ENCODE assay signal across 28 cellular contexts in the genomic region with DNA sequence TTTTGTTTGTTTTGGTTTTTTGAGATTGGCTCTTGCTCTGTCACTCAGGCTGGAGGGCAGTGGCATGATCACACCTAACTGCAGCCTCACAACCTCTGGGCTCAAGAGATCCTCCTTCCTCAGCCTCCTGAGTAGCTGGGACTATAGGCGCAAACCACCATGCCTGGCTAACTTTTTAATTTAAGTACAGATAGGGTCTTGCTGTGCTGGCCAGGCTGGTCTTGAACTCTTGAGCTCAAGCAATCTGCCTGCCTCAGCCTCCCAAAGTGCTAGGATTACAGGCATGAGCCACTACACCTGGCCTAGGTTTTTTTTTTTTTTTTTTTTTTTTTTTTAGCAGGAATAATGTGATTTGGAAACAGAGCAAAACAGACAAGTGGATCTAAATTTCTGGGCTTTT. TPM values are rescaled to one million over a fixed set of nuclear protein-coding genes. Genes with fewer than 3 reads are reported as not detected.
DNase-seq lines count a peak whose midpoint lies in the region; ATAC-seq, FAIRE-seq and TF ChIP-seq lines count a peak whose summit lies in the region.
"Had no signal": no experiment of that assay in that cellular context is flagged by ENCODE, and none has a peak within 500 bp of the region (broad histone marks: within the 10 kb centered on the region; RNA-seq: fewer than 3 reads in every experiment).

No MANE protein-coding gene starts in this region.

- no peak for TF ChIP-seq EP300 in K562 (IDR thresholded peaks at IDR 0.05; ENCODE audit: low read length)

- TF ChIP-seq CTCF in MCF 10A (IDR thresholded peaks at IDR 0.05; ENCODE audit: unreplicated experiment) = no peak
- TF ChIP-seq CTCF in mammary epithelial cell (conservative IDR thresholded peaks at IDR 0.05 in 1 of 2, IDR thresholded peaks at IDR 0.05 in 1 of 2; ENCODE audit: extremely low read depth in 1 of 2, insufficient read depth in 1 of 2, low read depth in 1 of 2, low read length in 2 of 2) = no peak
- no peak for TF ChIP-seq CTCF in HEK293 (tag by site-specific recombination; IDR thresholded peaks at IDR 0.05)
- no peak for TF ChIP-seq CTCF in HFFc6 (IDR thresholded peaks at IDR 0.05)
- TF ChIP-seq CTCF in K562 (IDR thresholded peaks at IDR 0.05 in 2 of 3, conservative IDR thresholded peaks at IDR 0.05 in 1 of 3; ENCODE audit: insufficient read depth in 2 of 3, low read depth in 1 of 3, low read length in 3 of 3) = no peak

- no TSS peak for BruUV-seq in MCF 10A (replicated peaks; lab: Mats Ljungman, UMichigan)
- no TSS peak for BruUV-seq in mammary epithelial cell (replicated peaks; lab: Mats Ljungman, UMichigan)
- no TSS peak for BruUV-seq in K562 (replicated peaks; lab: Mats Ljungman, UMichigan)

- no peaks in the 10 kb centered on the region for H4K20me1 ChIP-seq in mammary epithelial cell (ENCODE audit: insufficient read depth, low read length)
- no peaks in the 10 kb centered on the region for H4K20me1 ChIP-seq in K562 (replicated peaks; ENCODE audit: control insufficient read depth, insufficient read depth, low read length)

- no peaks in the 10 kb centered on the region for H3K27me3 ChIP-seq in mammary epithelial cell (ENCODE audit: insufficient read depth, low read length)
- no peaks in the 10 kb centered on the region for H3K27me3 ChIP-seq in K562 (ENCODE audit: control insufficient read depth in 2 of 2, insufficient read depth in 2 of 2, low read length in 2 of 2)
- H3K27me3 ChIP-seq: BE2C, BLaER1 had no signal

- no peak for TF ChIP-seq POLR2A in K562 (conservative IDR thresholded peaks at IDR 0.05)

- H3K9ac ChIP-seq in mammary epithelial cell (ENCODE audit: insufficient read depth, low read length) (no peak overlapping the region), K562 (ENCODE audit: insufficient read depth in 1 of 2, low read depth in 2 of 2, low read length in 2 of 2) (no peak overlapping the region)
- H3K9ac ChIP-seq: BLaER1 had no signal

- H3K27me3 Mint-ChIP-seq in MCF 10A (ENCODE audit: insufficient read depth, unreplicated experiment) (no peaks in the 10 kb centered on the region), HFFc6 (ENCODE audit: insufficient read depth) (peaks cover 5% of the 10 kb centered on the region; the same call in 1 of the 2 replicates)
- H3K27me3 Mint-ChIP-seq: CD4-positive, CD25-positive, alpha-beta regulatory T cell had no signal

- no peaks in the 10 kb centered on the region for H3K9me3 Mint-ChIP-seq in MCF 10A (ENCODE audit: unreplicated experiment)
- H3K9me3 Mint-ChIP-seq in HFFc6 = no peaks in the 10 kb centered on the region
- H3K9me3 Mint-ChIP-seq: CD4-positive, CD25-positive, alpha-beta regulatory T cell; CD8-positive, alpha-beta T cell had no signal

- H3K4me2 ChIP-seq in mammary epithelial cell (ENCODE audit: insufficient read depth, low read depth, low read length) (no peak overlapping the region), K562 (ENCODE audit: insufficient read depth, low read length) (no peak overlapping the region)
- H3K4me2 ChIP-seq: BLaER1 had no signal

- FAIRE-seq in K562 (lab: Jason Lieb, UNC) = no peak
- FAIRE-seq: A204.1, D721Med, GM12878, GM12892, GM19239 had no signal

- H3K9me1 ChIP-seq in K562 (ENCODE audit: control insufficient read depth, insufficient read depth, low read length) = no peaks in the 10 kb centered on the region

- H3K36me3 Mint-ChIP-seq in MCF 10A (ENCODE audit: insufficient read depth, unreplicated experiment) = peaks cover 85% of the 10 kb centered on the region
- H3K36me3 Mint-ChIP-seq in HFFc6 (ENCODE audit: low read depth) = peaks cover 33% of the 10 kb centered on the region

- DNase-seq in MCF 10A (ENCODE audit: unreplicated experiment) (no peak), mammary epithelial cell (no peak), HFFc6 (no peak), K562 (ENCODE audit: extremely low read depth in 1 of 4, low spot score in 3 of 4) (no peak), NCI-H2081 treated with DMSO at 0.1 percent for 48 hours (lab: John Stamatoyannopoulos, UW) (no peak), DMS153 (lab: John Stamatoyannopoulos, UW) (no peak)
- DNase-seq: 8988T; ACHN; BE2C; C1 segment of cervical spinal cord; Caco-2; Calu3; CD4-positive, CD25-positive, alpha-beta regulatory T cell; CD8-positive, alpha-beta T cell; DMS53; DMS79; DND-41; EL; GDM1 had no signal

- dilution Hi-C loops in mammary epithelial cell (cut with HindIII; ENCODE audit: low sequenced_read_pairs) = no loop called here

- no peak overlapping the region for H3K4me3 ChIP-seq in mammary epithelial cell (replicated peaks in 1 of 3; ENCODE audit: insufficient read depth in 1 of 3, low read depth in 2 of 3, low read length in 3 of 3)
- no peak overlapping the region for H3K4me3 ChIP-seq in HEK293 (ENCODE audit: low read depth, low read length)
- no peak overlapping the region for H3K4me3 ChIP-seq in K562
- H3K4me3 ChIP-seq: BLaER1, GM12878 had no signal

- intact Hi-C loops in MCF 10A (cut with micrococcal nuclease) = no loop called here
- intact Hi-C loops in mammary epithelial cell (cut with micrococcal nuclease) = no loop called here
- intact Hi-C loops in K562 (cut with micrococcal nuclease) = no loop called here

- no peak overlapping the region for H3K27ac ChIP-seq in mammary epithelial cell (ENCODE audit: insufficient read depth, low read depth, low read length)
- no peak overlapping the region for H3K27ac ChIP-seq in HEK293 (ENCODE audit: extremely low read depth, low read depth, low read length)
- no peak overlapping the region for H3K27ac ChIP-seq in K562 (ENCODE audit: extremely low read depth, low read depth, low read length)
- H3K27ac ChIP-seq: BLaER1 had no signal

- TF ChIP-seq RAD21 in K562 (CRISPR knock-in tag; conservative IDR thresholded peaks at IDR 0.05 in 1 of 2, IDR thresholded peaks at IDR 0.05 in 1 of 2) = no peak

- H3K4me1 ChIP-seq in mammary epithelial cell (ENCODE audit: insufficient read depth, low read length) (no peaks in the 10 kb centered on the region), HEK293 (ENCODE audit: control insufficient read depth, insufficient read depth, low read length) (no peaks in the 10 kb centered on the region), K562 (replicated peaks in 1 of 2; ENCODE audit: control insufficient read depth in 2 of 2, insufficient read depth in 2 of 2, low read length in 2 of 2) (no peaks in the 10 kb centered on the region)
- H3K4me1 ChIP-seq: BE2C, BLaER1, Caco-2 had no signal

- H3K27ac Mint-ChIP-seq in MCF 10A (ENCODE audit: low read depth, unreplicated experiment) (peak overlapping the region; percentile 88), HFFc6 (peak overlapping the region; percentile 38; the same call in 1 of the 2 replicates)
- H3K27ac Mint-ChIP-seq: CD14-positive monocyte; CD4-positive, CD25-positive, alpha-beta regulatory T cell; CD8-positive, alpha-beta T cell had no signal

- H3K4me1 Mint-ChIP-seq in MCF 10A (ENCODE audit: insufficient read depth, unreplicated experiment) (no peaks in the 10 kb centered on the region), HFFc6 (ENCODE audit: low read depth) (peaks cover 35% of the 10 kb centered on the region)

- ATAC-seq in K562 = no peak
- ATAC-seq: CD8-positive, alpha-beta T cell; GM12878 had no signal

- H3K36me3 ChIP-seq in mammary epithelial cell (ENCODE audit: insufficient read depth, low read length) (peaks cover 34% of the 10 kb centered on the region), HEK293 (ENCODE audit: control insufficient read depth in 2 of 2, insufficient read depth in 1 of 2, low read length in 2 of 2) (peaks cover 82 to 83% of the 10 kb centered on the region in 2 experiments), K562 (ENCODE audit: control insufficient read depth, insufficient read depth, low read length) (peaks cover 97% of the 10 kb centered on the region)

- 100% methylated on average over 1 of the region's 1 CpG for WGBS in mammary epithelial cell (ENCODE audit: low coverage, missing lambda C conversion rate)
- WGBS in K562 (ENCODE audit: insufficient coverage, low coverage, missing lambda C conversion rate) = 100% methylated on average over 1 of the region's 1 CpG

- peaks cover 15% of the 10 kb centered on the region for H3K79me2 ChIP-seq in mammary epithelial cell (ENCODE audit: insufficient read depth, low read length)
- H3K79me2 ChIP-seq in K562 (ENCODE audit: control insufficient read depth, insufficient read depth, low read length) = peaks cover 29% of the 10 kb centered on the region; the same call in 2 of the 3 replicates

- POLR2A ChIA-PET in MCF 10A (lab: Yijun Ruan, JAX) (interaction anchor here (2.6 kb wide), 1 partner anchor 20 kb away, joined by 6 read pairs; no protein-coding TSS in a partner anchor), HEK293 (lab: Yijun Ruan, JAX) (no interaction called here), K562 (lab: Yijun Ruan, JAX) (no interaction called here)

- in situ Hi-C loops in mammary epithelial cell (cut with MboI; ENCODE audit: low sequenced_read_pairs in 2 of 2) = no loop called here
- in situ Hi-C loops in K562 (cut with MboI) = no loop called here

- H3K4me3 Mint-ChIP-seq in MCF 10A (ENCODE audit: unreplicated experiment) (no peak overlapping the region), HFFc6 (no peak overlapping the region)
- H3K4me3 Mint-ChIP-seq: CD14-positive monocyte; CD8-positive, alpha-beta T cell had no signal

- H3K9me3 ChIP-seq in mammary epithelial cell (replicated peaks; ENCODE audit: insufficient read depth, low read length) (no peaks in the 10 kb centered on the region), HEK293 (ENCODE audit: control insufficient read depth, insufficient read depth, low read depth, low read length) (no peaks in the 10 kb centered on the region), K562 (replicated peaks; ENCODE audit: control insufficient read depth, insufficient read depth, low read depth, low read length) (no peaks in the 10 kb centered on the region)
- H3K9me3 ChIP-seq: BE2C, BLaER1, Caco-2 had no signal

- H2AFZ ChIP-seq in mammary epithelial cell (ENCODE audit: low read depth, low read length) = no peak overlapping the region
- no peak overlapping the region for H2AFZ ChIP-seq in K562 (ENCODE audit: low read depth, low read length)

- CTCF ChIA-PET in MCF 10A (lab: Yijun Ruan, JAX) = interaction anchor here (0.6 to 0.9 kb wide), 3 partner anchors 19 to 21 kb away, joined by 3 to 5 read pairs (median 3); no protein-coding TSS in a partner anchor
- CTCF ChIA-PET in mammary epithelial cell (lab: Charles Lee; ENCODE audit: low non-redundant PET) = no interaction called here
- CTCF ChIA-PET in HEK293 (lab: Yijun Ruan, JAX) = no interaction called here
- CTCF ChIA-PET in K562 (lab: Yijun Ruan, JAX; ENCODE audit: low intra/inter-chr PET ratio) = no interaction called here

RNA-seq across cellular contexts. Expression of gene MARCHF6, which starts 37.6 kb away (rescaled TPM):
- 118 and 131 TPM in 2 replicates for total RNA-seq in MCF 10A (2022)
- total RNA-seq in mammary epithelial cell = 100 to 1,000 TPM in 1 of 2 donors, 10 to 100 TPM in 1; 91.0 to 110 TPM
- 95.3 TPM for polyA plus RNA-seq in mammary epithelial cell
- polyA minus RNA-seq in mammary epithelial cell = 123 TPM
- 100 to 1,000 TPM; 129 to 194 (median 156) TPM for total RNA-seq in HFFc6 (2021; fragmentation: NEBNext Ultra II Directional; extraction: Animal tissue kit (Norgen Biotek cat#: 25700))
- total RNA-seq in K562 (2011; cell fraction: chromatin; rRNA removed; ENCODE audit: low replicate concordance) = 561 and 734 TPM in 2 replicates
- 300 and 404 TPM in 2 replicates for total RNA-seq in K562 (2011; cell fraction: nucleolus; rRNA removed)
- total RNA-seq in K562 (2011; cell fraction: nucleoplasm; rRNA removed) = 460 and 488 TPM in 2 replicates
- total RNA-seq in K562 (2014; rRNA removed) = 68.1 and 82.1 TPM in 2 replicates
- 110 and 145 TPM in 2 replicates for total RNA-seq in K562 (2014; rRNA removed; fragmentation: Illumina TruSeq; extraction: Trizol)
- 73.8 and 74.1 TPM in 2 replicates for total RNA-seq in K562 (2015; rRNA removed; fragmentation: Illumina TruSeq; extraction: Trizol)
- 173 and 197 TPM in 2 replicates for total RNA-seq in K562 (2021)
- 363 and 456 TPM in 2 replicates for polyA plus RNA-seq in K562 (2011; rRNA removed)
- polyA plus RNA-seq in K562 (2011; cell fraction: cytosol; rRNA removed) = 108 and 266 TPM in 2 replicates
- 690 and 1,115 TPM in 2 replicates for polyA plus RNA-seq in K562 (2011; cell fraction: nucleus; rRNA removed)
- polyA plus RNA-seq in K562 (2012) = 113 TPM in 2 replicates
- polyA plus RNA-seq in K562 (2014; fragmentation: Illumina TruSeq; extraction: Trizol) = 97.2 and 107 TPM in 2 replicates
- polyA plus RNA-seq in K562 (2014; fragmentation: Nextera tagmentation; extraction: Ambion mirVana) = 100 to 1,000 TPM; 170 to 176 TPM
- 113 and 116 TPM in 2 replicates for polyA plus RNA-seq in K562 (2014; rRNA removed)
- 714 and 809 TPM in 2 replicates for polyA minus RNA-seq in K562 (2011; rRNA and poly(A)+ RNA removed)
- polyA minus RNA-seq in K562 (2011; cell fraction: cytosol; rRNA and poly(A)+ RNA removed) = 187 and 222 TPM in 2 replicates
- polyA minus RNA-seq in K562 (2011; cell fraction: nucleus; rRNA and poly(A)+ RNA removed) = 218 and 284 TPM in 2 replicates

RNA-seq across cellular contexts. Expression of gene ROPN1L, which starts 50.5 kb away (rescaled TPM):
- total RNA-seq in MCF 10A (2022) (0.82 TPM in 1 of 2 replicates, not detected in the other), mammary epithelial cell (under 1 TPM; 0.17 to 0.24 TPM), K562 (2014; rRNA removed) (0.73 TPM in 1 of 2 replicates, not detected in the other), K562 (2014; rRNA removed; fragmentation: Illumina TruSeq; extraction: Trizol) (0.19 TPM in 1 of 2 replicates, not detected in the other), K562 (2015; rRNA removed; fragmentation: Illumina TruSeq; extraction: Trizol) (0.23 TPM in 1 of 2 replicates, not detected in the other), K562 (2021) (0.31 and 0.36 TPM in 2 replicates)
- polyA plus RNA-seq in mammary epithelial cell (0.18 TPM), K562 (2011; rRNA removed) (0.32 and 0.85 TPM in 2 replicates), K562 (2014; fragmentation: Illumina TruSeq; extraction: Trizol) (0.21 and 0.30 TPM in 2 replicates), K562 (2014; fragmentation: Nextera tagmentation; extraction: Ambion mirVana) (under 1 TPM; 0.04 to 0.13 TPM), K562 (2014; rRNA removed) (0.28 and 0.84 TPM in 2 replicates)
- polyA minus RNA-seq in mammary epithelial cell = not detected
- under 1 TPM; 0.38 to 0.68 (median 0.47) TPM for total RNA-seq in HFFc6 (2021; fragmentation: NEBNext Ultra II Directional; extraction: Animal tissue kit (Norgen Biotek cat#: 25700))
- total RNA-seq in K562 (2011; cell fraction: chromatin; rRNA removed; ENCODE audit: low replicate concordance) = 0.92 and 1.7 TPM in 2 replicates
- 1.4 and 2.0 TPM in 2 replicates for total RNA-seq in K562 (2011; cell fraction: nucleolus; rRNA removed)
- total RNA-seq in K562 (2011; cell fraction: nucleoplasm; rRNA removed) = 1.3 and 1.9 TPM in 2 replicates
- polyA plus RNA-seq in K562 (2011; cell fraction: cytosol; rRNA removed) = 0.41 and 1.2 TPM in 2 replicates
- polyA plus RNA-seq in K562 (2011; cell fraction: nucleus; rRNA removed) = 0.55 and 1.6 TPM in 2 replicates
- polyA plus RNA-seq in K562 (2012) = 0.40 and 2.4 TPM in 2 replicates
- 0.35 TPM in 1 of 2 replicates, not detected in the other for polyA minus RNA-seq in K562 (2011; rRNA and poly(A)+ RNA removed)
- polyA minus RNA-seq in K562 (2011; cell fraction: cytosol; rRNA and poly(A)+ RNA removed) = 0.86 TPM in 1 of 2 replicates, not detected in the other
- 0.89 and 1.5 TPM in 2 replicates for polyA minus RNA-seq in K562 (2011; cell fraction: nucleus; rRNA and poly(A)+ RNA removed)
- total RNA-seq: CD8-positive, alpha-beta T cell; G401 had no signal
